Comparison of ENCODE assay signal across 11 cellular contexts in the genomic region with DNA sequence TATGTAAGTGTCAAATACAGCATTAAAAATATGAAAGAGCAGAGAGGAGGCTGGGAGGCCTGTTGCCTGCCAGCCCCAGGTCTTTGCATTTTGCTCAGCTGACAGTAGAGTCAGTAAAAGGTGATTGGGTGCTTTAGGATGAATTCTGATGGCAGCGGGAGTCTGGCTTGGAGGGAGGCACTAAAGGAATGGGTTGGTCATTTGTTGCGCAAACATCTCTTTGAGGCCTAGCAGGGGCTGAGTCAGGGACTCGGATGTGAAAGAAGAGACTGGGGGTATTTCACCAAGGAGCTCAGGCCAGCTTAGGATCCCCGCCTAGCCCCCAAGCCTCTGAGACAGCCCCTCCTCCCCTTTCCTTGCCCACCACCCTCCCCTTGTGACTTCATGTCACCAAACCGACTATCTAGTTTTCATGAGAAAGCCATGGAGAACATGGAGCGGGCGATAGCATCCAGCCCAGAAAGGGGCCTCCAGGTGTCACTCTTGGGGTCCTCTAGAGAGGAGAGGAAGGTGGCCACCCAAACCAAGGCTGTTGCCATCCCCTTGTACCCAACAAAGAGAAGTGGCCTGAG. TPM values are rescaled to one million over a fixed set of nuclear protein-coding genes. Genes with fewer than 3 reads are reported as not detected.
A peak's percentile ranks its signal among the peaks of the same experiment; 100 is the strongest.
DNase-seq lines count a peak whose midpoint lies in the region; ATAC-seq and TF ChIP-seq lines count a peak whose summit lies in the region.
"Had no signal": no experiment of that assay in that cellular context is flagged by ENCODE, and none has a peak within 500 bp of the region (broad histone marks: within the 10 kb centered on the region; RNA-seq: fewer than 3 reads in every experiment).

No MANE protein-coding gene starts in this region.

- WGBS in spleen, 5 donors: 46 to 75% (median 72%) methylated on average over 7 of the region's 7 CpGs

- peaks cover 66 to 74% of the 10 kb centered on the region in 2 donors for H3K4me1 Mint-ChIP-seq in effector memory CD8-positive, alpha-beta T cell (ENCODE audit: low read depth in 2 of 2)
- H3K4me1 Mint-ChIP-seq in stimulated activated naive B cell treated with anti-CD40 and anti-IgM and Interleukin-4, amounts not matched to agents 10 μg/mL and 1 μg/mL and 100 μg/mL, for 72 hours: peaks cover 31 to 56% of the 10 kb centered on the region in 2 donors

- H3K4me1 ChIP-seq in parathyroid adenoma (peaks cover 18% of the 10 kb centered on the region), spleen (peaks cover 32 to 100% (median 67%) of the 10 kb centered on the region in 6 donors)

- H3K79me2 ChIP-seq in parathyroid adenoma: peaks cover 13% of the 10 kb centered on the region

- H3K9me3 ChIP-seq in parathyroid adenoma (ENCODE audit: control insufficient read depth, low read length) (no peaks in the 10 kb centered on the region), spleen (no peaks in the 10 kb centered on the region)
- H3K9me3 ChIP-seq: psoas muscle had no signal

- no peak overlapping the region for H2AFZ ChIP-seq in parathyroid adenoma

- intact Hi-C loops in spleen (cut with DNase I; ENCODE audit: low total_unique reads): no loop called here

- H3K27ac ChIP-seq in RWPE1: peak overlapping the region; percentile 75
- peak overlapping the region; percentile 74 for H3K27ac ChIP-seq in parathyroid adenoma
- peak overlapping the region in 4 of 8 donors; percentile 38 to 78 (median 58) for H3K27ac ChIP-seq in spleen
- H3K27ac ChIP-seq: psoas muscle had no signal

- no peak for TF ChIP-seq POLR2A in spleen (IDR thresholded peaks at IDR 0.05)

- ATAC-seq in effector memory CD8-positive, alpha-beta T cell (replicated peaks): no peak
- ATAC-seq in stimulated activated naive B cell treated with anti-CD40 and anti-IgM and Interleukin-4, amounts not matched to agents 10 μg/mL and 1 μg/mL and 100 μg/mL, for 72 hours (replicated peaks): no peak
- ATAC-seq: psoas muscle had no signal

- no peak overlapping the region for H3K4me2 ChIP-seq in parathyroid adenoma (ENCODE audit: low read length)

- H3K27ac Mint-ChIP-seq in effector memory CD8-positive, alpha-beta T cell: peak overlapping the region; percentile 84 to 90
- no peak overlapping the region for H3K27ac Mint-ChIP-seq in stimulated activated naive B cell treated with anti-CD40 and anti-IgM and Interleukin-4, amounts not matched to agents 10 μg/mL and 1 μg/mL and 100 μg/mL, for 72 hours

- no peak overlapping the region for H3K9ac ChIP-seq in parathyroid adenoma

- no peak overlapping the region for H3K4me3 ChIP-seq in parathyroid adenoma (ENCODE audit: low read depth, low read length)
- no peak overlapping the region for H3K4me3 ChIP-seq in spleen
- H3K4me3 ChIP-seq: psoas muscle had no signal

- POLR2A ChIA-PET in RWPE1 (lab: Yijun Ruan, JAX; ENCODE audit: low non-redundant PET): no interaction called here

- H3K36me3 Mint-ChIP-seq in effector memory CD8-positive, alpha-beta T cell (ENCODE audit: insufficient read depth): peaks cover 26% of the 10 kb centered on the region
- peaks cover 4 to 9% of the 10 kb centered on the region in 2 donors for H3K36me3 Mint-ChIP-seq in stimulated activated naive B cell treated with anti-CD40 and anti-IgM and Interleukin-4, amounts not matched to agents 10 μg/mL and 1 μg/mL and 100 μg/mL, for 72 hours

- TF ChIP-seq CTCF in RWPE1 (conservative IDR thresholded peaks at IDR 0.05; ENCODE audit: low read depth): no peak
- TF ChIP-seq CTCF in parathyroid adenoma (IDR thresholded peaks at IDR 0.05): no peak
- no peak for TF ChIP-seq CTCF in spleen (IDR thresholded peaks at IDR 0.05 in 8 of 11, conservative IDR thresholded peaks at IDR 0.05 in 3 of 11)

- DNase-seq in HT1080 (ENCODE audit: low read depth) (peak; percentile 52), RWPE1 (ENCODE audit: low spot score) (peak; percentile 77), DMS53 (lab: John Stamatoyannopoulos, UW) (no peak), spleen (no peak)
- DNase-seq in effector memory CD8-positive, alpha-beta T cell: no peak
- DNase-seq in stimulated activated naive B cell treated with anti-CD40 and anti-IgM and Interleukin-4, amounts not matched to agents 10 μg/mL and 1 μg/mL and 100 μg/mL, for 72 hours: no peak
- DNase-seq: activated CD4-positive, alpha-beta T cell treated with anti-CD3 and anti-CD28 coated beads, Interleukin-2, amount 50 U/mL, for 4 hours; cortex of kidney; Kasumi-1 had no signal

- CTCF ChIA-PET in RWPE1 (lab: Yijun Ruan, JAX): interaction anchor here (0.6 to 1.5 kb wide), 4 partner anchors 10 to 117 kb away, joined by 3 to 6 read pairs (median 4); a partner anchor contains a TSS

- no peaks in the 10 kb centered on the region for H3K27me3 Mint-ChIP-seq in effector memory CD8-positive, alpha-beta T cell
- no peaks in the 10 kb centered on the region for H3K27me3 Mint-ChIP-seq in stimulated activated naive B cell treated with anti-CD40 and anti-IgM and Interleukin-4, amounts not matched to agents 10 μg/mL and 1 μg/mL and 100 μg/mL, for 72 hours

- H3K36me3 ChIP-seq in parathyroid adenoma (ENCODE audit: control insufficient read depth, insufficient read depth, low read length): no peaks in the 10 kb centered on the region
- peaks cover 0 to 30% (median 7%) of the 10 kb centered on the region in 6 donors for H3K36me3 ChIP-seq in spleen

- peak overlapping the region; percentile 56 to 69 for H3K4me3 Mint-ChIP-seq in effector memory CD8-positive, alpha-beta T cell
- no peak overlapping the region for H3K4me3 Mint-ChIP-seq in stimulated activated naive B cell treated with anti-CD40 and anti-IgM and Interleukin-4, amounts not matched to agents 10 μg/mL and 1 μg/mL and 100 μg/mL, for 72 hours

- H3K27me3 ChIP-seq in parathyroid adenoma (ENCODE audit: control insufficient read depth, insufficient read depth, low read length): no peaks in the 10 kb centered on the region
- no peaks in the 10 kb centered on the region for H3K27me3 ChIP-seq in spleen (replicated peaks in 1 of 7)

- H3K9me3 Mint-ChIP-seq in effector memory CD8-positive, alpha-beta T cell: no peaks in the 10 kb centered on the region
- H3K9me3 Mint-ChIP-seq in stimulated activated naive B cell treated with anti-CD40 and anti-IgM and Interleukin-4, amounts not matched to agents 10 μg/mL and 1 μg/mL and 100 μg/mL, for 72 hours: no peaks in the 10 kb centered on the region

RNA-seq across cellular contexts. Expression of a gene that starts 9.7 kb away (rescaled TPM):
- 107 and 115 TPM in 2 replicates for total RNA-seq in HT1080 (2014; rRNA removed; shearing (Covaris generic))
- 54.7 and 59.2 TPM in 2 replicates for polyA plus RNA-seq in HT1080 (2015; cell fraction: cytosol; rRNA removed)
- 70.9 and 71.9 TPM in 2 replicates for polyA plus RNA-seq in HT1080 (2015; cell fraction: nucleus; rRNA removed)
- total RNA-seq in spleen: 100 to 1,000 TPM in 5 of 7 donors, 10 to 100 TPM in 2; 86.0 to 136 (median 106) TPM
- 10 to 100 TPM; 44.2 to 89.0 (median 60.9) TPM for polyA plus RNA-seq in spleen

RNA-seq across cellular contexts. Expression of a gene that starts 24.5 kb away (rescaled TPM):
- total RNA-seq in HT1080 (2014; rRNA removed; shearing (Covaris generic)): 40.5 and 54.9 TPM in 2 replicates
- 27.9 and 33.8 TPM in 2 replicates for polyA plus RNA-seq in HT1080 (2015; cell fraction: cytosol; rRNA removed)
- polyA plus RNA-seq in HT1080 (2015; cell fraction: nucleus; rRNA removed): 12.1 and 15.8 TPM in 2 replicates
- total RNA-seq in spleen: 10 to 100 TPM; 22.6 to 52.8 (median 36.8) TPM
- polyA plus RNA-seq in spleen: 10 to 100 TPM; 16.2 to 26.6 (median 22.3) TPM

RNA-seq across cellular contexts. Expression of a gene that starts 34.6 kb away (rescaled TPM):
- total RNA-seq in HT1080 (2014; rRNA removed; shearing (Covaris generic)): 0.40 and 0.57 TPM in 2 replicates
- 0.42 and 0.59 TPM in 2 replicates for polyA plus RNA-seq in HT1080 (2015; cell fraction: cytosol; rRNA removed)
- polyA plus RNA-seq in HT1080 (2015; cell fraction: nucleus; rRNA removed): 0.35 and 0.40 TPM in 2 replicates
- total RNA-seq in spleen: 10 to 100 TPM in 3 of 7 donors, 1 to 10 TPM in 4; 2.3 to 34.1 (median 8.5) TPM
- polyA plus RNA-seq in spleen: 1 to 10 TPM in 1 of 3 donors, under 1 TPM in 2; 0.06 to 2.0 (median 0.20) TPM
- total RNA-seq: psoas muscle had no signal
- polyA plus RNA-seq: psoas muscle had no signal

Comparison
In these comparisons a context has a peak if more than half of its experiments do, and no peak if none do; other contexts are left out.
1. DNase-seq: peak in HT1080 (single experiment) and RWPE1 (single experiment); none in effector memory CD8-positive, alpha-beta T cell (0 of 3), DMS53 (single experiment), spleen (single experiment) and stimulated activated naive B cell treated with anti-CD40 and anti-IgM and Interleukin-4, amounts not matched to agents 10 μg/mL and 1 μg/mL and 100 μg/mL, for 72 hours (single experiment).
2. H3K4me3 Mint-ChIP-seq: peak in effector memory CD8-positive, alpha-beta T cell (2 of 2); none in stimulated activated naive B cell treated with anti-CD40 and anti-IgM and Interleukin-4, amounts not matched to agents 10 μg/mL and 1 μg/mL and 100 μg/mL, for 72 hours (0 of 2).